ENCODE assay signal across 10 cellular contexts in genomic region chr5:134547579-134547978, GRCh38. TPM values are rescaled to one million over a fixed set of nuclear protein-coding genes. Genes with fewer than 3 reads are reported as not detected.
DNase-seq lines count a peak whose midpoint lies in the region; ATAC-seq and TF ChIP-seq lines count a peak whose summit lies in the region.
"Had no signal": no experiment of that assay in that cellular context is flagged by ENCODE, and none has a peak within 500 bp of the region (broad histone marks: within the 10 kb centered on the region; RNA-seq: fewer than 3 reads in every experiment).

No MANE protein-coding gene starts in this region.

- H3K27me3 ChIP-seq in GM23248 (replicated peaks; ENCODE audit: insufficient read depth), result no peaks in the 10 kb centered on the region
- H3K27me3 ChIP-seq in SU-DHL-6 (ENCODE audit: low read length), result no peaks in the 10 kb centered on the region
- H3K27me3 ChIP-seq in WERI-Rb-1 (ENCODE audit: insufficient read depth, low read depth, severe bottlenecking), result no peaks in the 10 kb centered on the region

- no peaks in the 10 kb centered on the region for H3K9me3 Mint-ChIP-seq in stimulated activated effector memory CD8-positive, alpha-beta T cell treated with anti-CD3 and anti-CD28 coated beads, Interleukin-12 subunit alpha, Interleukin-12 subunit beta, amount 100 ng/mL, for 72 hours
- no peaks in the 10 kb centered on the region for H3K9me3 Mint-ChIP-seq in Calu3 (ENCODE audit: low read depth, unreplicated experiment)

- intact Hi-C loops in Calu3 (cut with micrococcal nuclease; ENCODE audit: unreplicated experiment), result no loop called here

- no peaks in the 10 kb centered on the region for H3K27me3 Mint-ChIP-seq in Calu3 (ENCODE audit: unreplicated experiment)

- CTCF ChIA-PET in Calu3 (lab: Charles Lee), result no interaction called here

- H3K36me3 Mint-ChIP-seq in stimulated activated effector memory CD8-positive, alpha-beta T cell treated with anti-CD3 and anti-CD28 coated beads, Interleukin-12 subunit alpha, Interleukin-12 subunit beta, amount 100 ng/mL, for 72 hours, result peaks cover 56% of the 10 kb centered on the region
- H3K36me3 Mint-ChIP-seq in Calu3 (ENCODE audit: insufficient read depth, unreplicated experiment), result peaks cover 36% of the 10 kb centered on the region

- in situ Hi-C loops in GM23248 (cut with MboI), result no loop called here

- H3K4me2 ChIP-seq in GM23248 (ENCODE audit: unreplicated experiment) (no peak overlapping the region), SU-DHL-6 (ENCODE audit: low read depth, low read length, poor library complexity, severe bottlenecking) (no peak overlapping the region)

- peaks cover 63% of the 10 kb centered on the region for H3K4me1 Mint-ChIP-seq in stimulated activated effector memory CD8-positive, alpha-beta T cell treated with anti-CD3 and anti-CD28 coated beads, Interleukin-12 subunit alpha, Interleukin-12 subunit beta, amount 100 ng/mL, for 72 hours
- peaks cover 22% of the 10 kb centered on the region for H3K4me1 Mint-ChIP-seq in Calu3 (ENCODE audit: low read depth, unreplicated experiment)

- H3K79me2 ChIP-seq in GM23248 (ENCODE audit: insufficient read depth), result peaks cover 22% of the 10 kb centered on the region
- H3K79me2 ChIP-seq in SU-DHL-6 (ENCODE audit: insufficient read depth, low read length), result no peaks in the 10 kb centered on the region; the same call in 1 of the 2 replicates

- H3K27ac ChIP-seq in GM23248 (peak overlapping the region; percentile 42), SU-DHL-6 (ENCODE audit: low read depth, low read length) (peak overlapping the region; percentile 44; the same call in 1 of the 2 replicates), WERI-Rb-1 (no peak overlapping the region)

- H3K4me3 Mint-ChIP-seq in stimulated activated effector memory CD8-positive, alpha-beta T cell treated with anti-CD3 and anti-CD28 coated beads, Interleukin-12 subunit alpha, Interleukin-12 subunit beta, amount 100 ng/mL, for 72 hours, result no peak overlapping the region
- no peak overlapping the region for H3K4me3 Mint-ChIP-seq in Calu3 (ENCODE audit: low read depth, unreplicated experiment)

- ATAC-seq in stimulated activated effector memory CD8-positive, alpha-beta T cell treated with anti-CD3 and anti-CD28 coated beads, Interleukin-12 subunit alpha, Interleukin-12 subunit beta, amount 100 ng/mL, for 72 hours, result no peak

- peaks cover 28% of the 10 kb centered on the region for H3F3A ChIP-seq in GM23248 (ENCODE audit: insufficient read depth)
- H3F3A ChIP-seq in SU-DHL-6 (ENCODE audit: insufficient read depth), result peaks cover 11% of the 10 kb centered on the region; the same call in 1 of the 2 replicates

- H3K9ac ChIP-seq in GM23248 (no peak overlapping the region), SU-DHL-6 (ENCODE audit: low read length) (no peak overlapping the region)

- TF ChIP-seq CTCF in SU-DHL-6 (IDR thresholded peaks at IDR 0.05; ENCODE audit: insufficient read depth, low read length, poor library complexity, severe bottlenecking), result no peak
- TF ChIP-seq CTCF in fibroblast of the aortic adventitia (IDR thresholded peaks at IDR 0.05; ENCODE audit: insufficient read depth, low read length), result no peak
- no peak for TF ChIP-seq CTCF in WERI-Rb-1 (IDR thresholded peaks at IDR 0.05; ENCODE audit: low read depth, low read length)
- TF ChIP-seq CTCF in Calu3 (IDR thresholded peaks at IDR 0.05; ENCODE audit: unreplicated experiment), result no peak

- H3K4me1 ChIP-seq in GM23248 (ENCODE audit: insufficient read depth), result peaks cover 58% of the 10 kb centered on the region

- H3K9me2 ChIP-seq in GM23248 (ENCODE audit: insufficient read depth) (no peaks in the 10 kb centered on the region), SU-DHL-6 (replicated peaks; ENCODE audit: insufficient read depth, low read length) (no peaks in the 10 kb centered on the region)

- WGBS in GM23248 (ENCODE audit: low coverage in 1 of 2, low lambda C conversion rate in 2 of 2, missing lambda C conversion rate in 2 of 2), 2 experiments, result 0 to 3% methylated on average over 1 to 2 of the region's 2 CpGs

- DNase-seq in GM23248 (peak; percentile 94), fibroblast of the aortic adventitia (ENCODE audit: low read depth) (peak; percentile 93), WERI-Rb-1 (no peak), 8988T (no peak), Calu3 (no peak)
- DNase-seq in stimulated activated effector memory CD8-positive, alpha-beta T cell treated with anti-CD3 and anti-CD28 coated beads, Interleukin-12 subunit alpha, Interleukin-12 subunit beta, amount 100 ng/mL, for 72 hours (ENCODE audit: low spot score in 2 of 2), result no peak
- no peak for DNase-seq in stimulated activated CD4-positive, alpha-beta T cell treated with anti-CD3 and anti-CD28 coated beads, Interleukin-12 subunit alpha, Interleukin-12 subunit beta, amount 100 ng/mL, for 4 hours
- DNase-seq: NCI-H1436, T-helper 2 cell had no signal

- H3K36me3 ChIP-seq in GM23248 (ENCODE audit: low read depth) (no peaks in the 10 kb centered on the region), SU-DHL-6 (ENCODE audit: low read length) (no peaks in the 10 kb centered on the region), WERI-Rb-1 (peaks cover 26% of the 10 kb centered on the region)

- H3K9me3 ChIP-seq in GM23248 (ENCODE audit: low read depth) (no peaks in the 10 kb centered on the region), SU-DHL-6 (ENCODE audit: insufficient read depth, low read length) (no peaks in the 10 kb centered on the region), WERI-Rb-1 (ENCODE audit: severe bottlenecking) (no peaks in the 10 kb centered on the region)

- no peak overlapping the region for H2AFZ ChIP-seq in GM23248
- no peak overlapping the region for H2AFZ ChIP-seq in SU-DHL-6 (ENCODE audit: low read depth, low read length, severe bottlenecking)

- H4K20me1 ChIP-seq in GM23248 (ENCODE audit: insufficient read depth) (no peaks in the 10 kb centered on the region), SU-DHL-6 (ENCODE audit: low read depth, low read length) (no peaks in the 10 kb centered on the region)

- BruUV-seq in Calu3 (replicated peaks; lab: Mats Ljungman, UMichigan), result no TSS peak

- H3K27ac Mint-ChIP-seq in stimulated activated effector memory CD8-positive, alpha-beta T cell treated with anti-CD3 and anti-CD28 coated beads, Interleukin-12 subunit alpha, Interleukin-12 subunit beta, amount 100 ng/mL, for 72 hours, result peak overlapping the region; percentile 90
- no peak overlapping the region for H3K27ac Mint-ChIP-seq in Calu3 (ENCODE audit: unreplicated experiment)

- H3K4me3 ChIP-seq in GM23248, result no peak overlapping the region
- no peak overlapping the region for H3K4me3 ChIP-seq in SU-DHL-6 (ENCODE audit: insufficient read depth, low read length, poor library complexity, severe bottlenecking)
- no peak overlapping the region for H3K4me3 ChIP-seq in fibroblast of the aortic adventitia (ENCODE audit: low read depth, low read length)
- H3K4me3 ChIP-seq in WERI-Rb-1 (ENCODE audit: low read depth, low read length), result no peak overlapping the region

RNA-seq across cellular contexts. Expression of gene JADE2, which starts 22.1 kb away (rescaled TPM):
- 18.0 and 20.9 TPM in 2 replicates for total RNA-seq in GM23248 (2014; rRNA removed; shearing (Covaris generic))
- 7.1 and 8.0 TPM in 2 replicates for polyA plus RNA-seq in GM23248 (2016; fragmentation: Nextera tagmentation; extraction: Ambion mirVana)
- total RNA-seq in fibroblast of the aortic adventitia (ENCODE audit: low replicate concordance), result 28.0 and 38.8 TPM in 2 replicates
- total RNA-seq in Calu3 (2022), result 93.4 and 128 TPM in 2 replicates

Comparison
In these comparisons a context has a peak if more than half of its experiments do, and no peak if none do; other contexts are left out.
1. DNase-seq: peak in GM23248 (single experiment) and fibroblast of the aortic adventitia (single experiment); none in stimulated activated effector memory CD8-positive, alpha-beta T cell treated with anti-CD3 and anti-CD28 coated beads, Interleukin-12 subunit alpha, Interleukin-12 subunit beta, amount 100 ng/mL, for 72 hours (0 of 2), stimulated activated CD4-positive, alpha-beta T cell treated with anti-CD3 and anti-CD28 coated beads, Interleukin-12 subunit alpha, Interleukin-12 subunit beta, amount 100 ng/mL, for 4 hours (single experiment), WERI-Rb-1 (single experiment), 8988T (single experiment) and Calu3 (single experiment).